In genomic region chr20:50254466-50255079, GRCh38 we compare ENCODE assay signal across 3 cellular contexts.
TF ChIP-seq lines count a peak whose summit lies in the region.

No MANE protein-coding gene starts in this region.

TF ChIP-seq in HEK293, 187 proteins besides CTCF, POLR2A, EP300 and RAD21:
- 0 out of 2 replicates have a peak, but pooled peaks have one; percentile 48 for TF ChIP-seq ZNF121 (tag by site-specific recombination; IDR thresholded peaks at IDR 0.05)
- no peak for TF ChIP-seq ZBTB8A (tag by site-specific recombination; IDR thresholded peaks at IDR 0.05)
TF ChIP-seq in HEK293: peak in this region for 1.

TF ChIP-seq in IMR-90, 13 proteins besides CTCF, POLR2A, EP300 and RAD21:
- TF ChIP-seq MAFK (IDR thresholded peaks at IDR 0.05; ENCODE audit: low read depth, low read length) (peak; percentile 64), CEBPB (IDR thresholded peaks at IDR 0.05; ENCODE audit: low read depth, low read length) (no peak)

TF ChIP-seq in GM12878, 131 proteins besides CTCF, POLR2A, EP300 and RAD21:
- TF ChIP-seq NBN (IDR thresholded peaks at IDR 0.05) (no peak), MLLT1 (IDR thresholded peaks at IDR 0.05) (no peak), USF1 (IDR thresholded peaks at IDR 0.05; ENCODE audit: borderline replicate concordance, extremely low read length, insufficient read depth, low read depth, low read length) (no peak), RAD51 (IDR thresholded peaks at IDR 0.05) (0 out of 2 replicates have a peak, but pooled peaks have one; percentile 33), GABPA (IDR thresholded peaks at IDR 0.05; ENCODE audit: low read depth) (no peak)
TF ChIP-seq in GM12878: peak in this region for 1.
